18 cellular contexts compared by ENCODE assay signal in the genomic region with DNA sequence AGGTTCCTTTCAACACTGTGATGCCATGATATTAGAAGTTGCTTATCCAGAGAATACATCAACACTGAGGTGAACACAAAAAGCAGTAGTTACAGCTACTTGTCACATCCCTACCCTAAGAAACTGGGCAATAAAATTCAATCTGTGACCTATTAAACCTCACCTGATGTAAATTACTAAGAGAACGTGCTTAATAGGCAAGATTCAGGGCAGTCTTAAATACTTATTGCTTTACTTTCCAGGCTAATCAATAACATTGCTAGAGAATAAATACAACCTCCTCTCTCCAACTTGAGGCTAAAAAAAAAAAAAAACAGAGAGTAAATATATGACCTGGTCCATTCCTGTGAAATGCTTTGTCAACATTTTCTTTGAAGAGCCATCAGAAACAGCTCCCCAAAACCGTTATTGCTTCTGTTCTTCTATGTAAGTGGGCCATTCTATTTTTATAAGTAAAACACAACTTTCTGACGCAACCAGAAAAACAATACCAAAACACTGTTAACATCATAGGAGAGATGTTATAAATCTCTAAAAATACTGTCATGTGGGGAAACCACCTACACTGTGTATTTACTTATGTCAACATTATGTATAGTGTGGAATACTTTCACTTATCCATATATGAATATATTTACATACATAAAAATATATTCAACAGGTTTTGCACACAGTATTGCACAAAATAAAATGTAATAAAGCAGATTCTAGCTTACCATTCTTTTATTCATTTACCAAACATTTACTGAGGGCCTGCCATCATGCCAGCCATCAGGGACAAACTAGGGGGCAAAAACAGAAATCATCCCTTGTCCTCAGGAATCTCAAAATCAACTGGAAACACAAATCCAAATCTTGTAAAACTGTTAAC. TPM values are rescaled to one million over a fixed set of nuclear protein-coding genes. Genes with fewer than 3 reads are reported as not detected.
DNase-seq lines count a peak whose midpoint lies in the region; ATAC-seq and TF ChIP-seq lines count a peak whose summit lies in the region.
"Had no signal": no experiment of that assay in that cellular context is flagged by ENCODE, and none has a peak within 500 bp of the region (broad histone marks: within the 10 kb centered on the region; RNA-seq: fewer than 3 reads in every experiment).

No MANE protein-coding gene starts in this region.

- H3K4me2 ChIP-seq in GM23248 (ENCODE audit: unreplicated experiment): peak overlapping the region; percentile 29
- H3K4me2 ChIP-seq in SU-DHL-6 (ENCODE audit: low read depth, low read length, poor library complexity, severe bottlenecking): peak overlapping the region; percentile 3

- no peak overlapping the region for H3K27ac Mint-ChIP-seq in CD4-positive, alpha-beta T cell
- H3K27ac Mint-ChIP-seq in nephron: peak overlapping the region in 1 of 3 experiments; percentile 19
- H3K27ac Mint-ChIP-seq: mesothelial cell of epicardium; stimulated activated naive B cell treated with anti-CD40 and anti-IgM and Interleukin-4, amounts not matched to agents 10 μg/mL and 1 μg/mL and 100 μg/mL, for 72 hours had no signal

- DNase-seq in CD4-positive, alpha-beta T cell: no peak
- no peak for DNase-seq in GM23248
- DNase-seq in sciatic nerve (ENCODE audit: low spot score): no peak
- no peak for DNase-seq in transverse colon
- no peak for DNase-seq in cerebellar cortex (ENCODE audit: low spot score)
- DNase-seq in vagina (ENCODE audit: extremely low spot score in 2 of 2): no peak
- DNase-seq: activated CD4-positive, CD25-positive, alpha-beta regulatory T cell treated with anti-CD3 and anti-CD28 coated beads, Interleukin-2, amount 50 U/mL, for 72 hours; activated gamma-delta T cell treated with Interleukin-2 at 50 U/mL for 16 hours; Calu3; head of caudate nucleus; MV-4-11; stimulated activated naive B cell treated with anti-CD40 and anti-IgM and Interleukin-4, amounts not matched to agents 10 μg/mL and 1 μg/mL and 100 μg/mL, for 72 hours had no signal

- peaks cover 6% of the 10 kb centered on the region for H4K20me1 ChIP-seq in GM23248 (ENCODE audit: insufficient read depth)
- peaks cover 13% of the 10 kb centered on the region for H4K20me1 ChIP-seq in SU-DHL-6 (ENCODE audit: low read depth, low read length)

- no peak for TF ChIP-seq POLR2A in transverse colon (IDR thresholded peaks at IDR 0.05)
- no peak for TF ChIP-seq POLR2A in vagina (IDR thresholded peaks at IDR 0.05)

- H3K36me3 Mint-ChIP-seq in CD4-positive, alpha-beta T cell (ENCODE audit: low read depth): peaks cover 38% of the 10 kb centered on the region
- H3K36me3 Mint-ChIP-seq in nephron (ENCODE audit: low read depth): peaks cover 41% of the 10 kb centered on the region

- H3K9ac ChIP-seq in GM23248 (no peak overlapping the region), SU-DHL-6 (ENCODE audit: low read length) (no peak overlapping the region)

- no peaks in the 10 kb centered on the region for H3K9me3 Mint-ChIP-seq in CD4-positive, alpha-beta T cell
- no peaks in the 10 kb centered on the region for H3K9me3 Mint-ChIP-seq in nephron
- H3K9me3 Mint-ChIP-seq: dendritic cell treated with granulocyte-macrophage colony-stimulating factor and Interleukin-4, amounts not matched to agents 40 ng/mL and 50 ng/mL, for 4 days; mesothelial cell of epicardium; stimulated activated naive B cell treated with anti-CD40 and anti-IgM and Interleukin-4, amounts not matched to agents 10 μg/mL and 1 μg/mL and 100 μg/mL, for 72 hours had no signal

- peaks cover 46% of the 10 kb centered on the region for H3K4me1 Mint-ChIP-seq in CD4-positive, alpha-beta T cell (ENCODE audit: low read depth)
- peaks cover 39% of the 10 kb centered on the region for H3K4me1 Mint-ChIP-seq in nephron

- H2AFZ ChIP-seq in GM23248: no peak overlapping the region
- H2AFZ ChIP-seq in SU-DHL-6 (ENCODE audit: low read depth, low read length, severe bottlenecking): no peak overlapping the region

- H3K9me3 ChIP-seq in CD4-positive, alpha-beta T cell (ENCODE audit: control insufficient read depth, low read length): no peaks in the 10 kb centered on the region
- H3K9me3 ChIP-seq in GM23248 (ENCODE audit: low read depth) (no peaks in the 10 kb centered on the region), SU-DHL-6 (ENCODE audit: insufficient read depth, low read length) (no peaks in the 10 kb centered on the region), transverse colon (no peaks in the 10 kb centered on the region), vagina (no peaks in the 10 kb centered on the region)
- H3K9me3 ChIP-seq: esophagus muscularis mucosa had no signal

- TF ChIP-seq EP300 in transverse colon (IDR thresholded peaks at IDR 0.05; ENCODE audit: low read depth): no peak

- H3K4me3 Mint-ChIP-seq in CD4-positive, alpha-beta T cell: peak overlapping the region; percentile 47
- H3K4me3 Mint-ChIP-seq in nephron: peak overlapping the region; percentile 35 to 100 (median 38)
- H3K4me3 Mint-ChIP-seq: dendritic cell treated with granulocyte-macrophage colony-stimulating factor and Interleukin-4, amounts not matched to agents 40 ng/mL and 50 ng/mL, for 4 days; stimulated activated naive B cell treated with anti-CD40 and anti-IgM and Interleukin-4, amounts not matched to agents 10 μg/mL and 1 μg/mL and 100 μg/mL, for 72 hours had no signal

- CTCF ChIA-PET in CD4-positive, alpha-beta T cell (lab: Charles Lee): interaction anchor here (0.7 kb wide), 1 partner anchor 13 kb away, joined by 3 read pairs; no protein-coding TSS in a partner anchor

- in situ Hi-C loops in GM23248 (cut with MboI) (no loop called here), transverse colon (cut with MboI; ENCODE audit: low pct_ligation_motif_present in 1 of 4, low pct_unique_long_range_greater_than_20kb in 1 of 4, low sequenced_read_pairs in 3 of 4) (no loop called here)

- H3K27me3 Mint-ChIP-seq in CD4-positive, alpha-beta T cell: no peaks in the 10 kb centered on the region
- no peaks in the 10 kb centered on the region for H3K27me3 Mint-ChIP-seq in nephron (ENCODE audit: low read depth)
- H3K27me3 Mint-ChIP-seq: dendritic cell treated with granulocyte-macrophage colony-stimulating factor and Interleukin-4, amounts not matched to agents 40 ng/mL and 50 ng/mL, for 4 days had no signal

- intact Hi-C loops in CD4-positive, alpha-beta T cell (cut with DNase I, micrococcal nuclease): loop anchor here in 1 of 2 experiments (10.0 kb wide), 1 partner anchor 1871 kb away; a partner anchor contains a TSS
- intact Hi-C loops in sciatic nerve (cut with DNase I) (no loop called here), transverse colon (cut with DNase I; ENCODE audit: low total_unique reads) (no loop called here), vagina (cut with DNase I) (no loop called here)

- no peak for TF ChIP-seq CTCF in CD4-positive, alpha-beta T cell (IDR thresholded peaks at IDR 0.05)
- TF ChIP-seq CTCF in SU-DHL-6 (IDR thresholded peaks at IDR 0.05; ENCODE audit: insufficient read depth, low read length, poor library complexity, severe bottlenecking) (no peak), nephron (IDR thresholded peaks at IDR 0.05; ENCODE audit: unreplicated experiment in 3 of 3) (no peak), transverse colon (IDR thresholded peaks at IDR 0.05) (no peak), vagina (IDR thresholded peaks at IDR 0.05) (no peak)

- POLR2A ChIA-PET in CD4-positive, alpha-beta T cell (lab: Charles Lee): no interaction called here

- H3K27me3 ChIP-seq in CD4-positive, alpha-beta T cell (ENCODE audit: control insufficient read depth, insufficient read depth, low read length): no peaks in the 10 kb centered on the region
- no peaks in the 10 kb centered on the region for H3K27me3 ChIP-seq in GM23248 (replicated peaks; ENCODE audit: insufficient read depth)
- no peaks in the 10 kb centered on the region for H3K27me3 ChIP-seq in SU-DHL-6 (ENCODE audit: low read length)
- H3K27me3 ChIP-seq in transverse colon: no peaks in the 10 kb centered on the region
- no peaks in the 10 kb centered on the region for H3K27me3 ChIP-seq in vagina
- H3K27me3 ChIP-seq: esophagus muscularis mucosa had no signal

- H3F3A ChIP-seq in GM23248 (ENCODE audit: insufficient read depth) (peaks cover 33% of the 10 kb centered on the region), SU-DHL-6 (ENCODE audit: insufficient read depth) (peaks cover 28% of the 10 kb centered on the region)

- H3K79me2 ChIP-seq in GM23248 (ENCODE audit: insufficient read depth) (peaks cover 81% of the 10 kb centered on the region), SU-DHL-6 (ENCODE audit: insufficient read depth, low read length) (peaks cover 21% of the 10 kb centered on the region)

- H3K9me2 ChIP-seq in GM23248 (ENCODE audit: insufficient read depth) (no peaks in the 10 kb centered on the region), SU-DHL-6 (replicated peaks; ENCODE audit: insufficient read depth, low read length) (no peaks in the 10 kb centered on the region)

- H3K36me3 ChIP-seq in GM23248 (ENCODE audit: low read depth) (peaks cover 17% of the 10 kb centered on the region), SU-DHL-6 (ENCODE audit: low read length) (peaks cover 15% of the 10 kb centered on the region), transverse colon (no peaks in the 10 kb centered on the region), vagina (peaks cover 0 to 24% of the 10 kb centered on the region in 2 donors)

- ATAC-seq in CD4-positive, alpha-beta T cell (ENCODE audit: poor library complexity): no peak
- ATAC-seq in sciatic nerve: no peak
- ATAC-seq: stimulated activated naive B cell treated with anti-CD40 and anti-IgM and Interleukin-4, amounts not matched to agents 10 μg/mL and 1 μg/mL and 100 μg/mL, for 72 hours had no signal

- no peak overlapping the region for H3K4me3 ChIP-seq in GM23248
- no peak overlapping the region for H3K4me3 ChIP-seq in SU-DHL-6 (ENCODE audit: insufficient read depth, low read length, poor library complexity, severe bottlenecking)
- no peak overlapping the region for H3K4me3 ChIP-seq in transverse colon
- H3K4me3 ChIP-seq in vagina: no peak overlapping the region
- H3K4me3 ChIP-seq: esophagus muscularis mucosa, skin epidermis had no signal

- 66 to 79% methylated on average over 3 of the region's 3 CpGs for WGBS in GM23248 (ENCODE audit: low coverage in 1 of 2, low lambda C conversion rate in 2 of 2, missing lambda C conversion rate in 2 of 2), 2 experiments
- WGBS in transverse colon (ENCODE audit: low coverage in 1 of 2), 2 donors: 58 to 60% methylated on average over 3 of the region's 3 CpGs

- H3K27ac ChIP-seq in CD4-positive, alpha-beta T cell (ENCODE audit: low read depth, low read length): no peak overlapping the region
- H3K27ac ChIP-seq in GM23248 (no peak overlapping the region), SU-DHL-6 (ENCODE audit: low read depth, low read length) (no peak overlapping the region), transverse colon (no peak overlapping the region), vagina (no peak overlapping the region)
- H3K27ac ChIP-seq: esophagus muscularis mucosa, skin epidermis had no signal

- H3K4me1 ChIP-seq in GM23248 (ENCODE audit: insufficient read depth) (peaks cover 26% of the 10 kb centered on the region), transverse colon (peaks cover 7 to 38% (median 23%) of the 10 kb centered on the region in 4 donors), vagina (peaks cover 32% of the 10 kb centered on the region)

RNA-seq across cellular contexts. Expression of a gene that starts 2.7 kb away (rescaled TPM):
- 1 to 10 TPM; 3.2 to 3.8 TPM for total RNA-seq in CD4-positive, alpha-beta T cell
- 15.0 and 18.5 TPM in 2 replicates for total RNA-seq in GM23248 (2014; rRNA removed; shearing (Covaris generic))
- polyA plus RNA-seq in GM23248 (2016; fragmentation: Nextera tagmentation; extraction: Ambion mirVana): 17.2 and 18.9 TPM in 2 replicates
- total RNA-seq in sciatic nerve (10.8 TPM), transverse colon (10 to 100 TPM in 2 of 4 donors, 1 to 10 TPM in 2; 3.2 to 13.8 (median 8.9) TPM), vagina (9.1 TPM)

RNA-seq across cellular contexts. Expression of a gene that starts 2.8 kb away (rescaled TPM):
- 1,000 to 10,000 TPM; 2,331 to 2,343 TPM for total RNA-seq in CD4-positive, alpha-beta T cell
- 1,523 and 2,236 TPM in 2 replicates for total RNA-seq in GM23248 (2014; rRNA removed; shearing (Covaris generic))
- 1,678 and 1,685 TPM in 2 replicates for polyA plus RNA-seq in GM23248 (2016; fragmentation: Nextera tagmentation; extraction: Ambion mirVana)
- total RNA-seq in sciatic nerve (1,125 TPM), transverse colon (1,000 to 10,000 TPM in 2 of 4 donors, 100 to 1,000 TPM in 2; 443 to 1,500 (median 1,074) TPM), vagina (2,641 TPM)

RNA-seq across cellular contexts. Expression of a gene that starts 31.0 kb away (rescaled TPM):
- 100 to 1,000 TPM; 111 to 113 TPM for total RNA-seq in CD4-positive, alpha-beta T cell
- 10.6 and 13.0 TPM in 2 replicates for total RNA-seq in GM23248 (2014; rRNA removed; shearing (Covaris generic))
- polyA plus RNA-seq in GM23248 (2016; fragmentation: Nextera tagmentation; extraction: Ambion mirVana): 7.8 TPM in 2 replicates
- 71.5 TPM for total RNA-seq in sciatic nerve
- 10 to 100 TPM; 21.9 to 34.8 (median 26.9) TPM for total RNA-seq in transverse colon
- total RNA-seq in vagina: 19.4 TPM
